2 cellular contexts compared by ENCODE assay signal in genomic region chr7:107672183-107672582, GRCh38.
TF ChIP-seq lines count a peak whose summit lies in the region.

No MANE protein-coding gene starts in this region.

TF ChIP-seq in HepG2, 621 proteins besides CTCF, POLR2A, EP300 and RAD21:
- TF ChIP-seq, protein P1, sequence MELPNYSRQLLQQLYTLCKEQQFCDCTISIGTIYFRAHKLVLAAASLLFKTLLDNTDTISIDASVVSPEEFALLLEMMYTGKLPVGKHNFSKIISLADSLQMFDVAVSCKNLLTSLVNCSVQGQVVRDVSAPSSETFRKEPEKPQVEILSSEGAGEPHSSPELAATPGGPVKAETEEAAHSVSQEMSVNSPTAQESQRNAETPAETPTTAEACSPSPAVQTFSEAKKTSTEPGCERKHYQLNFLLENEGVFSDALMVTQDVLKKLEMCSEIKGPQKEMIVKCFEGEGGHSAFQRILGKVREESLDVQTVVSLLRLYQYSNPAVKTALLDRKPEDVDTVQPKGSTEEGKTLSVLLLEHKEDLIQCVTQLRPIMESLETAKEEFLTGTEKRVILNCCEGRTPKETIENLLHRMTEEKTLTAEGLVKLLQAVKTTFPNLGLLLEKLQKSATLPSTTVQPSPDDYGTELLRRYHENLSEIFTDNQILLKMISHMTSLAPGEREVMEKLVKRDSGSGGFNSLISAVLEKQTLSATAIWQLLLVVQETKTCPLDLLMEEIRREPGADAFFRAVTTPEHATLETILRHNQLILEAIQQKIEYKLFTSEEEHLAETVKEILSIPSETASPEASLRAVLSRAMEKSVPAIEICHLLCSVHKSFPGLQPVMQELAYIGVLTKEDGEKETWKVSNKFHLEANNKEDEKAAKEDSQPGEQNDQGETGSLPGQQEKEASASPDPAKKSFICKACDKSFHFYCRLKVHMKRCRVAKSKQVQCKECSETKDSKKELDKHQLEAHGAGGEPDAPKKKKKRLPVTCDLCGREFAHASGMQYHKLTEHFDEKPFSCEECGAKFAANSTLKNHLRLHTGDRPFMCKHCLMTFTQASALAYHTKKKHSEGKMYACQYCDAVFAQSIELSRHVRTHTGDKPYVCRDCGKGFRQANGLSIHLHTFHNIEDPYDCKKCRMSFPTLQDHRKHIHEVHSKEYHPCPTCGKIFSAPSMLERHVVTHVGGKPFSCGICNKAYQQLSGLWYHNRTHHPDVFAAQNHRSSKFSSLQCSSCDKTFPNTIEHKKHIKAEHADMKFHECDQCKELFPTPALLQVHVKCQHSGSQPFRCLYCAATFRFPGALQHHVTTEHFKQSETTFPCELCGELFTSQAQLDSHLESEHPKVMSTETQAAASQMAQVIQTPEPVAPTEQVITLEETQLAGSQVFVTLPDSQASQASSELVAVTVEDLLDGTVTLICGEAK (IDR thresholded peaks at IDR 0.05): peak; percentile 80
- TF ChIP-seq, protein P1 (CRISPR knock-in tag; IDR thresholded peaks at IDR 0.05): no peak
- no peak for TF ChIP-seq NKX3-1 (CRISPR knock-in tag; IDR thresholded peaks at IDR 0.05)

TF ChIP-seq in K562, 482 proteins besides CTCF, POLR2A, EP300 and RAD21:
- no peak for TF ChIP-seq ELF4 (CRISPR knock-in tag; IDR thresholded peaks at IDR 0.05)
- no peak for TF ChIP-seq ARID2 (IDR thresholded peaks at IDR 0.05)
- TF ChIP-seq HDAC8 (tag; IDR thresholded peaks at IDR 0.05): no peak
- TF ChIP-seq, protein P2, sequence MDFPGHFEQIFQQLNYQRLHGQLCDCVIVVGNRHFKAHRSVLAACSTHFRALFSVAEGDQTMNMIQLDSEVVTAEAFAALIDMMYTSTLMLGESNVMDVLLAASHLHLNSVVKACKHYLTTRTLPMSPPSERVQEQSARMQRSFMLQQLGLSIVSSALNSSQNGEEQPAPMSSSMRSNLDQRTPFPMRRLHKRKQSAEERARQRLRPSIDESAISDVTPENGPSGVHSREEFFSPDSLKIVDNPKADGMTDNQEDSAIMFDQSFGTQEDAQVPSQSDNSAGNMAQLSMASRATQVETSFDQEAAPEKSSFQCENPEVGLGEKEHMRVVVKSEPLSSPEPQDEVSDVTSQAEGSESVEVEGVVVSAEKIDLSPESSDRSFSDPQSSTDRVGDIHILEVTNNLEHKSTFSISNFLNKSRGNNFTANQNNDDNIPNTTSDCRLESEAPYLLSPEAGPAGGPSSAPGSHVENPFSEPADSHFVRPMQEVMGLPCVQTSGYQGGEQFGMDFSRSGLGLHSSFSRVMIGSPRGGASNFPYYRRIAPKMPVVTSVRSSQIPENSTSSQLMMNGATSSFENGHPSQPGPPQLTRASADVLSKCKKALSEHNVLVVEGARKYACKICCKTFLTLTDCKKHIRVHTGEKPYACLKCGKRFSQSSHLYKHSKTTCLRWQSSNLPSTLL (IDR thresholded peaks at IDR 0.05): 0 out of 2 replicates have a peak, but pooled peaks have one; percentile 24
- TF ChIP-seq, protein P1 (IDR thresholded peaks at IDR 0.05): peak; percentile 73
- TF ChIP-seq, protein P1 (CRISPR knock-in tag; IDR thresholded peaks at IDR 0.05): no peak
- no peak for TF ChIP-seq WHSC1 (IDR thresholded peaks at IDR 0.05; ENCODE audit: low read length)
- TF ChIP-seq JUNB (CRISPR knock-in tag; conservative IDR thresholded peaks at IDR 0.05): no peak
- TF ChIP-seq SRSF3 (IDR thresholded peaks at IDR 0.05; ENCODE audit: insufficient read depth, low read length): no peak
- TF ChIP-seq BACH1 (tag; IDR thresholded peaks at IDR 0.05): no peak
- TF ChIP-seq XRCC5 (IDR thresholded peaks at IDR 0.05; ENCODE audit: low read depth, low read length): no peak
- TF ChIP-seq MAZ (CRISPR knock-in tag; conservative IDR thresholded peaks at IDR 0.05 in 1 of 2, IDR thresholded peaks at IDR 0.05 in 1 of 2): no peak
